1 cellular context compared by ENCODE assay signal in genomic region chr14:22821193-22822016, GRCh38.
TF ChIP-seq lines count a peak whose summit lies in the region.

No MANE protein-coding gene starts in this region.

TF ChIP-seq in HepG2, 621 proteins besides CTCF, POLR2A, EP300 and RAD21 (continued from another document and continues in another):
- TF ChIP-seq CREB3 (CRISPR knock-in tag; IDR thresholded peaks at IDR 0.05) (peak; percentile 89), MLLT10 (CRISPR knock-in tag; IDR thresholded peaks at IDR 0.05) (no peak), ETV5 (CRISPR knock-in tag; IDR thresholded peaks at IDR 0.05; ENCODE audit: borderline replicate concordance) (0 out of 2 replicates have a peak, but pooled peaks have one; percentile 46), TOE1 (CRISPR knock-in tag; IDR thresholded peaks at IDR 0.05) (no peak), E2F1 (CRISPR knock-in tag; IDR thresholded peaks at IDR 0.05) (no peak), NR1H2 (CRISPR knock-in tag; IDR thresholded peaks at IDR 0.05; ENCODE audit: borderline replicate concordance, low read depth) (no peak), TBP (CRISPR knock-in tag; IDR thresholded peaks at IDR 0.05) (no peak), NCOA5 (CRISPR knock-in tag; IDR thresholded peaks at IDR 0.05) (no peak), SNRNP70 (IDR thresholded peaks at IDR 0.05; ENCODE audit: low read depth, low read length) (no peak), ZBTB49 (CRISPR knock-in tag; IDR thresholded peaks at IDR 0.05; ENCODE audit: borderline replicate concordance) (peak; percentile 78; the same call in 1 of the 2 replicates), KIAA2018 (CRISPR knock-in tag; IDR thresholded peaks at IDR 0.05; ENCODE audit: borderline replicate concordance) (peak; percentile 92; the same call in 1 of the 2 replicates), SNAPC4 (CRISPR knock-in tag; IDR thresholded peaks at IDR 0.05) (no peak), IKZF4 (CRISPR knock-in tag; IDR thresholded peaks at IDR 0.05; ENCODE audit: borderline replicate concordance, low read depth, not compliant biosample characterization) (peak; percentile 89), PLSCR1 (CRISPR knock-in tag; IDR thresholded peaks at IDR 0.05; ENCODE audit: borderline replicate concordance) (no peak; the same call in 1 of the 2 replicates), HDAC6 (IDR thresholded peaks at IDR 0.05; ENCODE audit: low read depth, low read length) (no peak), HNF4G (IDR thresholded peaks at IDR 0.05; ENCODE audit: borderline replicate concordance, low read depth, low read length) (no peak), HNF4G (CRISPR knock-in tag; IDR thresholded peaks at IDR 0.05; ENCODE audit: borderline replicate concordance, low read depth) (no peak), ZIK1 (CRISPR knock-in tag; IDR thresholded peaks at IDR 0.05; ENCODE audit: borderline replicate concordance, low read depth) (peak; percentile 96; the same call in 1 of the 2 replicates), ZNF501 (CRISPR knock-in tag; IDR thresholded peaks at IDR 0.05) (peak; percentile 78), SRSF1 (optimal IDR thresholded peaks at IDR 0.05; ENCODE audit: low read depth, low read length) (no peak), IKZF1 (IDR thresholded peaks at IDR 0.05) (no peak), ARID2 (CRISPR knock-in tag; IDR thresholded peaks at IDR 0.05; ENCODE audit: borderline replicate concordance) (no peak), KLF11 (CRISPR knock-in tag; IDR thresholded peaks at IDR 0.05) (0 out of 2 replicates have a peak, but pooled peaks have one; percentile 87), DDIT3 (CRISPR knock-in tag; IDR thresholded peaks at IDR 0.05) (no peak), ZMAT3 (CRISPR knock-in tag; conservative IDR thresholded peaks at IDR 0.05) (peak; percentile 93), SRSF9 (IDR thresholded peaks at IDR 0.05; ENCODE audit: borderline replicate concordance, insufficient read depth, low read depth, low read length, poor library complexity, severe bottlenecking) (no peak), HNF1A (IDR thresholded peaks at IDR 0.05; ENCODE audit: low read depth) (0 out of 2 replicates have a peak, but pooled peaks have one; percentile 7), HNF1A (CRISPR knock-in tag; IDR thresholded peaks at IDR 0.05; ENCODE audit: borderline replicate concordance) (peak; percentile 68; the same call in 1 of the 2 replicates), ARNTL (CRISPR knock-in tag; IDR thresholded peaks at IDR 0.05) (peak; percentile 71), HDAC1 (CRISPR knock-in tag; IDR thresholded peaks at IDR 0.05) (no peak), TBX2 (CRISPR knock-in tag; IDR thresholded peaks at IDR 0.05; ENCODE audit: borderline replicate concordance) (peak; percentile 64; the same call in 1 of the 2 replicates), ZKSCAN5 (CRISPR knock-in tag; IDR thresholded peaks at IDR 0.05) (no peak), ZFAT (CRISPR knock-in tag; conservative IDR thresholded peaks at IDR 0.05) (no peak), ZNF180 (CRISPR knock-in tag; IDR thresholded peaks at IDR 0.05; ENCODE audit: borderline replicate concordance, low read depth) (no peak), NFKB2 (CRISPR knock-in tag; IDR thresholded peaks at IDR 0.05; ENCODE audit: borderline replicate concordance) (peak; percentile 87)
